Comparison of ENCODE assay signal across 10 cellular contexts in the genomic region with DNA sequence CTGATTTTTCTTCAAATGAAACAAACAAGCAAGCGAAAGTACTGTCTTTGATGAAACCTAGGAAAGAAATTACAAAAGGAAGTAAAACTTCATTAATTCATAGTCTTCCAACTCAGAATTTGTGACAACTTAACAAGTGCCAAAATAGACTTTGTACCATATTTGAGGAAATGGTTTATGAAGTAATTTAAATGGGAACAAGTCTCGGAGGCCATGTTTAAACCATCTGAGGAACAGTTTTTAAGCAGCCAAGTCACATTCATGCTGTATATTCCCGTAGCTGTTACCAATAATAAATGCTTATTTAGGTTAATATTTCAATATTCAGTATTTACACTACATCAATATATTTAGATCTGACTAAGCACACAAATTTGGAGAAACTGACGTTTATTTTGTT. TPM values are rescaled to one million over a fixed set of nuclear protein-coding genes. Genes with fewer than 3 reads are reported as not detected.
A peak's percentile ranks its signal among the peaks of the same experiment; 100 is the strongest.
DNase-seq lines count a peak whose midpoint lies in the region; ATAC-seq, FAIRE-seq and TF ChIP-seq lines count a peak whose summit lies in the region.
"Had no signal": no experiment of that assay in that cellular context is flagged by ENCODE, and none has a peak within 500 bp of the region (broad histone marks: within the 10 kb centered on the region; RNA-seq: fewer than 3 reads in every experiment).

No MANE protein-coding gene starts in this region.

- no peak overlapping the region for H3K9ac ChIP-seq in stomach smooth muscle (ENCODE audit: low read length in 2 of 2)

- H3K9me3 ChIP-seq in Peyer's patch, result no peaks in the 10 kb centered on the region
- no peaks in the 10 kb centered on the region for H3K9me3 ChIP-seq in stomach smooth muscle (ENCODE audit: control insufficient read depth in 2 of 2, low read length in 2 of 2)

- peak overlapping the region; percentile 22 to 55 (median 46) for H3K4me3 ChIP-seq in Peyer's patch
- no peak overlapping the region for H3K4me3 ChIP-seq in stomach smooth muscle (ENCODE audit: low read length in 2 of 2)

- no peak for TF ChIP-seq CTCF in Peyer's patch (IDR thresholded peaks at IDR 0.05)

- DNase-seq in activated T-cell treated with anti-CD3 and anti-CD28 coated beads, Interleukin-2, amount 50 U/mL, for 24 hours, result no peak
- DNase-seq in activated T-cell treated with anti-CD3 and anti-CD28 coated beads, Interleukin-2, amount 50 U/mL, for 48 hours, result no peak
- DNase-seq in Peyer's patch, result no peak
- no peak for DNase-seq in effector memory CD8-positive, alpha-beta T cell
- no peak for DNase-seq in stimulated activated CD4-positive, alpha-beta T cell treated with anti-CD3 and anti-CD28 coated beads, Interleukin-12 subunit alpha, Interleukin-12 subunit beta, amount 100 ng/mL, for 4 hours
- no peak for DNase-seq in RCC 7860 (ENCODE audit: low spot score)

- H3K4me1 ChIP-seq in Peyer's patch, result peaks cover 0 to 1% (median 0%) of the 10 kb centered on the region in 4 donors
- peaks cover 6% of the 10 kb centered on the region for H3K4me1 ChIP-seq in stomach smooth muscle (ENCODE audit: control insufficient read depth, insufficient read depth, low read length)

- no peak for TF ChIP-seq POLR2A in Peyer's patch (IDR thresholded peaks at IDR 0.05)

- H3K36me3 Mint-ChIP-seq in activated T-cell treated with anti-CD3 and anti-CD28 coated beads, Interleukin-2, amount 50 U/mL, for 24 hours (ENCODE audit: low read depth), result peaks cover 38% of the 10 kb centered on the region
- peaks cover 48% of the 10 kb centered on the region for H3K36me3 Mint-ChIP-seq in effector memory CD8-positive, alpha-beta T cell (ENCODE audit: insufficient read depth)

- FAIRE-seq in RCC 7860 (lab: Jason Lieb, UNC), result no peak

- H3K27me3 ChIP-seq in Peyer's patch (no peaks in the 10 kb centered on the region), stomach smooth muscle (ENCODE audit: control insufficient read depth in 1 of 2, insufficient read depth in 2 of 2, low read length in 2 of 2) (no peaks in the 10 kb centered on the region)

- H3K27ac ChIP-seq in Peyer's patch (peak overlapping the region; percentile 78 to 90 (median 80)), stomach smooth muscle (ENCODE audit: low read length) (peak overlapping the region; percentile 13)

- ATAC-seq in effector memory CD8-positive, alpha-beta T cell (replicated peaks), result no peak
- ATAC-seq in GM18868 (IDR thresholded peaks at IDR 0.05; ENCODE audit: unreplicated experiment), result no peak

- peak overlapping the region; percentile 99 for H3K27ac Mint-ChIP-seq in activated T-cell treated with anti-CD3 and anti-CD28 coated beads, Interleukin-2, amount 50 U/mL, for 24 hours
- peak overlapping the region; percentile 98 to 99 for H3K27ac Mint-ChIP-seq in effector memory CD8-positive, alpha-beta T cell

- H3K27me3 Mint-ChIP-seq in activated T-cell treated with anti-CD3 and anti-CD28 coated beads, Interleukin-2, amount 50 U/mL, for 24 hours, result no peaks in the 10 kb centered on the region
- no peaks in the 10 kb centered on the region for H3K27me3 Mint-ChIP-seq in effector memory CD8-positive, alpha-beta T cell

- H3K9me3 Mint-ChIP-seq in activated T-cell treated with anti-CD3 and anti-CD28 coated beads, Interleukin-2, amount 50 U/mL, for 24 hours, result peaks cover 2% of the 10 kb centered on the region
- H3K9me3 Mint-ChIP-seq in effector memory CD8-positive, alpha-beta T cell, result peaks cover 0 to 1% of the 10 kb centered on the region in 2 donors

- H3K36me3 ChIP-seq in Peyer's patch, result no peaks in the 10 kb centered on the region
- no peaks in the 10 kb centered on the region for H3K36me3 ChIP-seq in stomach smooth muscle (ENCODE audit: control insufficient read depth in 2 of 2, insufficient read depth in 2 of 2, low read length in 2 of 2)

- H3K4me3 Mint-ChIP-seq in activated T-cell treated with anti-CD3 and anti-CD28 coated beads, Interleukin-2, amount 50 U/mL, for 24 hours, result peak overlapping the region; percentile 98
- H3K4me3 Mint-ChIP-seq in effector memory CD8-positive, alpha-beta T cell, result peak overlapping the region; percentile 98 to 99

- peaks cover 61% of the 10 kb centered on the region for H3K4me1 Mint-ChIP-seq in activated T-cell treated with anti-CD3 and anti-CD28 coated beads, Interleukin-2, amount 50 U/mL, for 24 hours (ENCODE audit: low read depth)
- peaks cover 45 to 74% of the 10 kb centered on the region in 2 donors for H3K4me1 Mint-ChIP-seq in effector memory CD8-positive, alpha-beta T cell (ENCODE audit: low read depth in 2 of 2)

RNA-seq across cellular contexts. Expression of a gene that starts 0.8 kb away (rescaled TPM):
- 100 to 1,000 TPM in 1 of 4 donors, 10 to 100 TPM in 3; 17.1 to 290 (median 57.1) TPM for total RNA-seq in Peyer's patch

RNA-seq across cellular contexts. Expression of a gene that starts 10.7 kb away (rescaled TPM):
- not detected for total RNA-seq in Peyer's patch
- total RNA-seq: cerebellum, osteocyte had no signal

RNA-seq across cellular contexts. Expression of a gene that starts 23.8 kb away (rescaled TPM):
- total RNA-seq in Peyer's patch, result 1 to 10 TPM in 2 of 4 donors, under 1 TPM in 1, not detected in 1; 0.94 to 2.5 (median 1.2) TPM
- total RNA-seq: cerebellum had no signal

Comparison
In these comparisons a context has a peak if more than half of its experiments do, and no peak if none do; other contexts are left out.
1. H3K4me3 ChIP-seq: peak in Peyer's patch (4 of 4); none in stomach smooth muscle (0 of 2).